2 cellular contexts compared by ENCODE assay signal in genomic region chr20:62831854-62832211, GRCh38.
TF ChIP-seq lines count a peak whose summit lies in the region.

No MANE protein-coding gene starts in this region.

TF ChIP-seq in SK-N-SH, 30 proteins besides CTCF, POLR2A, EP300 and RAD21 (continued from another document):
- TF ChIP-seq JUND (IDR thresholded peaks at IDR 0.05) (no peak), GATA2 (CRISPR knock-in tag; IDR thresholded peaks at IDR 0.05) (no peak), TAF1 (IDR thresholded peaks at IDR 0.05; ENCODE audit: borderline replicate concordance, low read depth, low read length) (no peak), NRF1 (IDR thresholded peaks at IDR 0.05; ENCODE audit: low read depth, low read length) (no peak)

TF ChIP-seq in SK-N-SH treated with all-trans-retinoic acid at 6 μM for 48 hours, 23 proteins besides CTCF, POLR2A, EP300 and RAD21 (continued from another document):
- TF ChIP-seq POU6F1 (CRISPR knock-in tag; IDR thresholded peaks at IDR 0.05; ENCODE audit: borderline replicate concordance, low read depth) (no peak), PPARA (CRISPR knock-in tag; IDR thresholded peaks at IDR 0.05; ENCODE audit: borderline replicate concordance) (no peak), ZFP3 (CRISPR knock-in tag; IDR thresholded peaks at IDR 0.05) (no peak), OSR1 (CRISPR knock-in tag; IDR thresholded peaks at IDR 0.05) (no peak)
